In the genomic region with DNA sequence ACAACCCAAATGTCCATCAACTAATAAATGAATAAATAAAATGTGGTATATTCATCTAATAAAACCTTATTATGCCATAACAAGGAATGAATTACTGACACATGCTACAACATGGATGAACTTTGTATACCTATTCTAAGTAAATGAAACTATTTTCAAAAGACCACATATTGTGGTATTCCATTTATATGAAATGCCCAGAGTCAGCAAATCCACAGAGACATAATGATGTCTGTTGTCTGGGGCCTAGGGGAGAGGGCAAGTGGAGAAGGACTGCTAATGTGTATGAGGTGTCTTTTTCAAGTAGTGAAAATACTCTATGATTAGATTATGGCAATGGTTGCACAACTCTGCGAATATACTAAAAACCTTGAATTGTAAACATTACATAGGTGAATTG, we compare ENCODE assay signal across 31 cellular contexts.
"Had no signal": no experiment of that assay in that cellular context is flagged by ENCODE, and none has a peak within 500 bp of the region (broad histone marks: within the 10 kb centered on the region; RNA-seq: fewer than 3 reads in every experiment).

No MANE protein-coding gene starts in this region.

- H3K27me3 ChIP-seq: brain microvascular endothelial cell, esophagus muscularis mucosa, heart left ventricle had no signal

- DNase-seq: activated CD4-positive, alpha-beta memory T cell treated with anti-CD3 and anti-CD28 coated beads, Interleukin-2, amount 10 ng/mL, durations not matched to agents 7 days and 5 days; activated CD4-positive, alpha-beta T cell treated with anti-CD3 and anti-CD28 coated beads for 1 hour; activated CD4-positive, alpha-beta T cell treated with anti-CD3 and anti-CD28 coated beads for 4 hours; activated CD4-positive, alpha-beta T cell treated with anti-CD3 and anti-CD28 coated beads, Interleukin-2, amount 10 ng/mL, durations not matched to agents 7 days and 5 days; activated CD4-positive, alpha-beta T cell treated with anti-CD3 and anti-CD28 coated beads, Interleukin-2, amount 50 U/mL, for 4 hours; activated CD8-positive, alpha-beta memory T cell treated with anti-CD3 and anti-CD28 coated beads, Interleukin-2, amount 50 U/mL, for 48 hours; activated gamma-delta T cell; activated naive CD4-positive, alpha-beta T cell; activated naive CD4-positive, alpha-beta T cell treated with anti-CD3 and anti-CD28 coated beads, Interleukin-2, amount 10 ng/mL, durations not matched to agents 7 days and 5 days; activated naive CD8-positive, alpha-beta T cell treated with anti-CD3 and anti-CD28 coated beads, Interleukin-2, amount 10 ng/mL, durations not matched to agents 7 days and 5 days; activated T-cell treated with anti-CD3 and anti-CD28 coated beads for 4 hours; activated T-cell treated with anti-CD3 and anti-CD28 coated beads, Interleukin-2, amount 50 U/mL, for 24 hours; activated T-cell treated with anti-CD3 and anti-CD28 coated beads, Interleukin-2, amount 50 U/mL, for 72 hours; amniotic stem cell; anterior cingulate cortex; brain microvascular endothelial cell; effector CD4-positive, alpha-beta T cell; effector memory CD8-positive, alpha-beta T cell; erythroblast; glutamatergic neuron; heart left ventricle; T-helper 2 cell had no signal

- ATAC-seq: activated naive CD4-positive, alpha-beta T cell treated with anti-CD3 and anti-CD28 coated beads, Interleukin-2, amount 50 U/mL, for 72 hours; activated T-cell treated with anti-CD3 and anti-CD28 coated beads, Interleukin-2, amount 50 U/mL, for 72 hours; effector memory CD8-positive, alpha-beta T cell; heart left ventricle; WTC11 had no signal

- H3K27ac ChIP-seq: brain microvascular endothelial cell, coronary artery, esophagus muscularis mucosa, heart left ventricle, VCaP had no signal

- H3K36me3 ChIP-seq: brain microvascular endothelial cell, esophagus muscularis mucosa, heart left ventricle had no signal

- H3K4me3 ChIP-seq: coronary artery, esophagus muscularis mucosa, heart left ventricle had no signal

- H3K4me1 ChIP-seq: esophagus muscularis mucosa, heart left ventricle had no signal

- FAIRE-seq: astrocyte, bronchial epithelial cell, frontal cortex, TTC549 had no signal
